11 cellular contexts compared by ENCODE assay signal in genomic region chr18:55452123-55452611, GRCh38.
DNase-seq lines count a peak whose midpoint lies in the region; ATAC-seq and TF ChIP-seq lines count a peak whose summit lies in the region.
"Had no signal": no experiment of that assay in that cellular context is flagged by ENCODE, and none has a peak within 500 bp of the region (broad histone marks: within the 10 kb centered on the region; RNA-seq: fewer than 3 reads in every experiment).

No MANE protein-coding gene starts in this region.

- H3K9me3 ChIP-seq in Karpas-422 (ENCODE audit: low read length) (no peaks in the 10 kb centered on the region), heart left ventricle (no peaks in the 10 kb centered on the region)

- H3K9me2 ChIP-seq in Karpas-422 (replicated peaks; ENCODE audit: insufficient read depth, low read length): no peaks in the 10 kb centered on the region

- H3K27ac ChIP-seq in Karpas-422 (ENCODE audit: low read length): peak overlapping the region; percentile 98
- peak overlapping the region in 3 of 12 donors; percentile 22 to 35 (median 25) for H3K27ac ChIP-seq in heart left ventricle

- H3K4me3 ChIP-seq in Karpas-422 (ENCODE audit: low read length) (no peak overlapping the region), heart left ventricle (no peak overlapping the region), foreskin fibroblast (ENCODE audit: low read depth in 1 of 2, low read length in 2 of 2) (no peak overlapping the region)

- no peaks in the 10 kb centered on the region for H4K20me1 ChIP-seq in Karpas-422 (ENCODE audit: insufficient read depth, low read depth, low read length)

- no peak overlapping the region for H2AFZ ChIP-seq in Karpas-422 (ENCODE audit: low read length)

- no peak for DNase-seq in Karpas-422
- peak; percentile 32 for DNase-seq in astrocyte of the hippocampus (ENCODE audit: low read depth, low spot score)
- peak in 1 of 5 donors; percentile 58 for DNase-seq in heart left ventricle
- peak; percentile 35 for DNase-seq in stromal cell of bone marrow (ENCODE audit: low read depth)
- DNase-seq in GM10248 (ENCODE audit: extremely low spot score): no peak
- DNase-seq in foreskin fibroblast: no peak
- DNase-seq: activated naive CD8-positive, alpha-beta T cell treated with anti-CD3 and anti-CD28 coated beads, Interleukin-2, amount 50 U/mL, for 24 hours; NCI-H1417 treated with DMSO at 0.1 percent for 48 hours; PC-3 had no signal

- POLR2A ChIA-PET in GM10248 (lab: Yijun Ruan, JAX): no interaction called here

- 47 to 88% (median 60%) methylated on average over 1 of the region's 1 CpG for WGBS in heart left ventricle, 4 donors

- ATAC-seq in heart left ventricle (peak in 3 of 4 donors; percentile 35 to 59 (median 36)), HG03342 (IDR thresholded peaks at IDR 0.05; ENCODE audit: unreplicated experiment) (no peak), HG02623 (IDR thresholded peaks at IDR 0.05; ENCODE audit: unreplicated experiment) (no peak)
- ATAC-seq: activated naive CD8-positive, alpha-beta T cell treated with anti-CD3 and anti-CD28 coated beads, Interleukin-2, amount 50 U/mL, for 24 hours; PC-3 had no signal

- no peaks in the 10 kb centered on the region for H3K36me3 ChIP-seq in Karpas-422 (ENCODE audit: insufficient read depth, low read length)
- no peaks in the 10 kb centered on the region for H3K36me3 ChIP-seq in heart left ventricle

- TF ChIP-seq CTCF in heart left ventricle (IDR thresholded peaks at IDR 0.05) (no peak), GM10248 (IDR thresholded peaks at IDR 0.05; ENCODE audit: control extremely low read depth, extremely low read depth, low read depth, missing control alignments) (no peak), foreskin fibroblast (IDR thresholded peaks at IDR 0.05; ENCODE audit: low read depth, low read length) (no peak)

- H3K9ac ChIP-seq in Karpas-422 (ENCODE audit: low read length): peak overlapping the region; percentile 47

- H3K4me2 ChIP-seq in Karpas-422 (ENCODE audit: low read depth, low read length, poor library complexity, severe bottlenecking): peak overlapping the region; percentile 65

- TF ChIP-seq POLR2A in heart left ventricle (IDR thresholded peaks at IDR 0.05): no peak

- H3K4me1 ChIP-seq in Karpas-422 (ENCODE audit: low read length): peaks cover 79% of the 10 kb centered on the region
- H3K4me1 ChIP-seq in heart left ventricle: peaks cover 0 to 42% (median 10%) of the 10 kb centered on the region in 12 donors

- H3K27me3 ChIP-seq in Karpas-422 (ENCODE audit: low read length): no peaks in the 10 kb centered on the region
- no peaks in the 10 kb centered on the region for H3K27me3 ChIP-seq in heart left ventricle

- peaks cover 70% of the 10 kb centered on the region for H3K79me2 ChIP-seq in Karpas-422 (ENCODE audit: low read length)

- CTCF ChIA-PET in GM10248 (lab: Yijun Ruan, JAX): interaction anchor here (0.8 to 1.5 kb wide), 3 partner anchors 9 to 37 kb away, joined by 3 to 5 read pairs (median 3); no protein-coding TSS in a partner anchor

- intact Hi-C loops in heart left ventricle (cut with DNase I): no loop called here

Comparison
In these comparisons a context has a peak if more than half of its experiments do, and no peak if none do; other contexts are left out.
1. DNase-seq: peak in astrocyte of the hippocampus (single experiment) and stromal cell of bone marrow (single experiment); none in Karpas-422 (single experiment), GM10248 (single experiment) and foreskin fibroblast (0 of 2).
2. ATAC-seq: peak in heart left ventricle (3 of 4); none in HG03342 (single experiment) and HG02623 (single experiment).